Comparison of ENCODE assay signal across 8 cellular contexts in the genomic region with DNA sequence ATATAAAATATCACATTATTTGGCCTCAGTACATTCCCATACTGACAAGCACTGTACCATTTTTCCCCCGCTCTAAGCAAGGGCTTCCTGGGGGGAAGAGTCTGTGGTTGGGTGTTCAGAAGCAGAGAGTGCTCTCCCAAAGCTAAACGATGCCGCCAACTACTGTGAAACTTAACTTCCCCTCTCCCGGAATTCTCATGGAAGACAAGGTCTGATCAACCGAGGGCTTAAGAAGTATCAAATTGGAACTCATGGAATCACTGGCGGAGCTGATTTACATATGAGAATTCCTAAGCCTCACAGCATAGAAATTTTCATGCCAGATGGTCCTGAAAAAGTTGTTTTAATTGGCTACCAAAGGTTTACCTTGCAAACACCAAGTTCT. TPM values are rescaled to one million over a fixed set of nuclear protein-coding genes. Genes with fewer than 3 reads are reported as not detected.
DNase-seq lines count a peak whose midpoint lies in the region; TF ChIP-seq lines count a peak whose summit lies in the region.

No MANE protein-coding gene starts in this region.

- intact Hi-C loops in activated naive CD4-positive, alpha-beta T cell treated with anti-CD3 and anti-CD28 coated beads for 36 hours (cut with micrococcal nuclease), result loop anchor here (1.0 to 2.0 kb wide), 9 partner anchors 11 to 534 kb away; partner anchors contain the start of gene RHBDD1
- intact Hi-C loops in spleen (cut with DNase I; ENCODE audit: low total_unique reads), result no loop called here

- H3K27ac ChIP-seq in angular gyrus (ENCODE audit: low read depth, low read length), result peak overlapping the region; percentile 48
- H3K27ac ChIP-seq in spleen, result peak overlapping the region; percentile 85 to 95 (median 90)

- H3K36me3 Mint-ChIP-seq in activated naive CD4-positive, alpha-beta T cell treated with anti-CD3 and anti-CD28 coated beads for 36 hours (ENCODE audit: low read depth), result peaks cover 1% of the 10 kb centered on the region

- peak overlapping the region; percentile 50 for H3K9ac ChIP-seq in iPS-15b (ENCODE audit: low read depth, low read length)

- H3K4me1 ChIP-seq in iPS-15b (ENCODE audit: control insufficient read depth, insufficient read depth, low read length), result peaks cover 17% of the 10 kb centered on the region
- H3K4me1 ChIP-seq in spleen, result peaks cover 5 to 49% (median 30%) of the 10 kb centered on the region in 6 donors

- CTCF ChIA-PET in activated naive CD4-positive, alpha-beta T cell treated with anti-CD3 and anti-CD28 coated beads for 36 hours (lab: Charles Lee), result interaction anchor here (1.0 kb wide), 1 partner anchor 78 kb away, joined by 3 read pairs; no protein-coding TSS in a partner anchor

- H3K9me3 ChIP-seq in iPS-15b (ENCODE audit: control insufficient read depth, insufficient read depth, low read length) (no peaks in the 10 kb centered on the region), spleen (peaks cover 0 to 15% (median 0%) of the 10 kb centered on the region in 8 donors)

- peak overlapping the region; percentile 47 for H3K27ac Mint-ChIP-seq in activated naive CD4-positive, alpha-beta T cell treated with anti-CD3 and anti-CD28 coated beads for 36 hours

- peaks cover 24% of the 10 kb centered on the region for H3K4me1 Mint-ChIP-seq in activated naive CD4-positive, alpha-beta T cell treated with anti-CD3 and anti-CD28 coated beads for 36 hours (ENCODE audit: low read depth)

- H3K27me3 ChIP-seq in iPS-15b (ENCODE audit: control insufficient read depth, insufficient read depth, low read length) (no peaks in the 10 kb centered on the region), spleen (replicated peaks in 1 of 7) (no peaks in the 10 kb centered on the region)

- H3K4me3 ChIP-seq in iPS-15b (ENCODE audit: low read depth, low read length), result peak overlapping the region; percentile 88
- H3K4me3 ChIP-seq in spleen, result peak overlapping the region; percentile 65 to 97 (median 88)

- TF ChIP-seq POLR2A in spleen (IDR thresholded peaks at IDR 0.05), result no peak

- WGBS in spleen, 5 donors, result 7 to 22% (median 12%) methylated on average over 6 of the region's 6 CpGs

- H3K9me3 Mint-ChIP-seq in activated naive CD4-positive, alpha-beta T cell treated with anti-CD3 and anti-CD28 coated beads for 36 hours, result peaks cover 2% of the 10 kb centered on the region

- no peak for DNase-seq in activated naive CD4-positive, alpha-beta T cell treated with anti-CD3 and anti-CD28 coated beads for 36 hours
- no peak for DNase-seq in activated naive CD4-positive, alpha-beta T cell (lab: John Stamatoyannopoulos, UW)
- DNase-seq in HuH-7 (ENCODE audit: low spot score) (peak; percentile 60), spleen (no peak), NCI-H1048 (lab: John Stamatoyannopoulos, UW) (no peak)
- DNase-seq in effector CD8-positive, alpha-beta T cell (lab: John Stamatoyannopoulos, UW), result no peak

- H3K27me3 Mint-ChIP-seq in activated naive CD4-positive, alpha-beta T cell treated with anti-CD3 and anti-CD28 coated beads for 36 hours (ENCODE audit: low read depth), result peaks cover 6% of the 10 kb centered on the region

- H3K4me3 Mint-ChIP-seq in activated naive CD4-positive, alpha-beta T cell treated with anti-CD3 and anti-CD28 coated beads for 36 hours, result peak overlapping the region; percentile 90

- TF ChIP-seq CTCF in spleen (IDR thresholded peaks at IDR 0.05 in 8 of 11, conservative IDR thresholded peaks at IDR 0.05 in 3 of 11), result no peak

- H3K36me3 ChIP-seq in iPS-15b (ENCODE audit: control insufficient read depth, insufficient read depth, low read length) (no peaks in the 10 kb centered on the region), spleen (peaks cover 0 to 14% (median 2%) of the 10 kb centered on the region in 6 donors)

RNA-seq across cellular contexts. Expression of gene MFF, which starts 0.4 kb away (rescaled TPM):
- total RNA-seq in activated naive CD4-positive, alpha-beta T cell treated with anti-CD3 and anti-CD28 coated beads for 36 hours, result 10 to 100 TPM; 82.1 to 82.2 TPM
- 100 to 1,000 TPM in 3 of 7 donors, 10 to 100 TPM in 4; 59.3 to 134 (median 62.9) TPM for total RNA-seq in spleen
- polyA plus RNA-seq in spleen, result 10 to 100 TPM; 74.3 to 78.7 (median 76.6) TPM

RNA-seq across cellular contexts. Expression of gene TM4SF20, which starts 54.4 kb away (rescaled TPM):
- total RNA-seq in activated naive CD4-positive, alpha-beta T cell treated with anti-CD3 and anti-CD28 coated beads for 36 hours, result not detected
- not detected for total RNA-seq in spleen
- polyA plus RNA-seq in spleen, result not detected
